In the genomic region with DNA sequence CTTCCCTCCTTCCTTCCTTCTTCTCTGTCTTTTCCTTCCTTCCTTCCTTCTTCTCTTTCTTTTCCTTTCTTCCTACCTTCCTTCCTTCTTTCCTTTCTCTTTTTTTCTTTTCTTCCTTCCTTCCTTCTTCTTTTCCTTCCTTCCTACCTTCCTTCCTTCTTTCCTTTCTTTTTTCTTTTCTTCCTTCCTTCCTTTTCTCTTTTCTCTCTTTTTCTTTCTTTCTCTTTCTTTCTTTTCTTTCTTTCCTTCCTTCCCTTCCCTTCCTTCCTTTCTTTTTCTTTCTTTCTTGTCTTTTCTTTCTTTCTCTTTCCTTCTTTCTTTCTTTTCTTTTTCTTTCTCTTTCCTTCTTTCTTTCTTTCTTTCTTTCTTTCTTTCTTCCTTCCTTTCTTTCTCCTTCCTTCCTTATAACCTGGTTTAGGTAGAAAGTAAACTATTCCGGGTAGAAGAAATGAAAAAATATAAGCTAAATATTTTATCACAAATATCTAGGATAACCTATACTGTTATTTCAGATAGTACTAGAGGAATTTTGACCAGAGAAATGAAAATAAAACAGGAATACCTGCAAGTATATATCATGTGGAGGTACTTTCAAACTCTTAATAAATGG, we compare ENCODE assay signal across 11 cellular contexts.
"Had no signal": no experiment of that assay in that cellular context is flagged by ENCODE, and none has a peak within 500 bp of the region (broad histone marks: within the 10 kb centered on the region; RNA-seq: fewer than 3 reads in every experiment).

No MANE protein-coding gene starts in this region.

- FAIRE-seq: H1, H54, HTR-8/SVneo had no signal

- H3K27ac ChIP-seq: KMS-11 had no signal

- H3K9me3 Mint-ChIP-seq: GM23338, H9 had no signal

- H3K4me2 ChIP-seq: GM23338, KMS-11 had no signal

- H3K4me1 Mint-ChIP-seq: H9 had no signal

- H3K4me3 Mint-ChIP-seq: GM23338, H9, HFFc6 had no signal

- ATAC-seq: GM23338 had no signal

- H3K27ac Mint-ChIP-seq: GM23338, H9, HFFc6 had no signal

- H3K4me3 ChIP-seq: GM23338 had no signal

- DNase-seq: H9, HCEC 1CT, HFFc6, IMR-90, Karpas-422, KBM-7 had no signal

- H3K9ac ChIP-seq: KMS-11 had no signal

- H2AFZ ChIP-seq: GM23338 had no signal
